In the genomic region with DNA sequence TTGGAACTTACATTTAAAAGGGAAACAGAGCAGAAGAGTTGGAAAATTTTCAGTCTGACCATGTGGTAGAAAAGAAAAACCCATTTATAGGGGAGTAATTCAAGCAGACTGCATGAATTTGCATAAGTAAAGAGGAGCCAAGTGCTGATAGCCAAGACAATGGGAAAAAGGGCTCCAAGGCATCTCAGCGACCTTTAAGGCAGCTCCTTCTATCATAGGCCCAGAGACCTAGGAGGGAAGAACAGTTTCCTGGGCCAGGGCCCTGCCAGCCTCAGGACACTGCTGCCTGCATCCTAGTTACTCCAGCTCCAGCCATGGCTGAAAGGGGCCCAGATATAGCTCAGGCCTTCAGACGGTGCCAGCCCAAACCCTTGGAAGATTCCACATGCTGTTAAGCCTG, we compare ENCODE assay signal across 18 cellular contexts. TPM values are rescaled to one million over a fixed set of nuclear protein-coding genes. Genes with fewer than 3 reads are reported as not detected.
"Had no signal": no experiment of that assay in that cellular context is flagged by ENCODE, and none has a peak within 500 bp of the region (broad histone marks: within the 10 kb centered on the region; RNA-seq: fewer than 3 reads in every experiment).

No MANE protein-coding gene starts in this region.

- H3K36me3 ChIP-seq: ascending aorta, breast epithelium, right atrium auricular region had no signal

- H3K27ac ChIP-seq: ascending aorta, breast epithelium, epithelial cell of prostate, right atrium auricular region, suprapubic skin had no signal

- ATAC-seq: activated CD4-positive, CD25-positive, alpha-beta regulatory T cell treated with anti-CD3 and anti-CD28 coated beads, Interleukin-2, amount 50 U/mL, for 24 hours; activated naive CD8-positive, alpha-beta T cell treated with anti-CD3 and anti-CD28 coated beads, Interleukin-2, amount 50 U/mL, for 24 hours; effector memory CD8-positive, alpha-beta T cell; stimulated activated naive CD8-positive, alpha-beta T cell treated with anti-CD3 and anti-CD28 coated beads, Interleukin-15, Interleukin-2, amounts not matched to agents 100 U/mL and 50 U/mL, for 24 hours had no signal

- H3K4me3 ChIP-seq: ascending aorta, breast epithelium, right atrium auricular region, suprapubic skin had no signal

- DNase-seq: activated CD4-positive, alpha-beta T cell treated with anti-CD3 and anti-CD28 coated beads, Interleukin-2, amount 50 U/mL, for 1 hour; activated CD8-positive, alpha-beta memory T cell treated with anti-CD3 and anti-CD28 coated beads for 24 hours; activated naive CD4-positive, alpha-beta T cell; activated naive CD8-positive, alpha-beta T cell treated with anti-CD3 and anti-CD28 coated beads, Interleukin-2, amount 50 U/mL, for 24 hours; cerebellar nuclear complex; effector memory CD8-positive, alpha-beta T cell; foreskin melanocyte; natural killer cell; small intestine; stimulated activated CD4-positive, alpha-beta T cell treated with anti-CD3 and anti-CD28 coated beads, Interleukin-4, amount 100 ng/mL, for 4 hours; stimulated activated CD8-positive, alpha-beta memory T cell treated with anti-CD3 and anti-CD28 coated beads, Interleukin-4, amount 100 ng/mL, for 48 hours; stimulated activated naive CD8-positive, alpha-beta T cell treated with anti-CD3 and anti-CD28 coated beads, Interleukin-15, Interleukin-2, amounts not matched to agents 100 U/mL and 50 U/mL, for 24 hours had no signal

- H3K27me3 ChIP-seq: ascending aorta, breast epithelium, right atrium auricular region, suprapubic skin had no signal

- H3K9me3 ChIP-seq: ascending aorta, breast epithelium, right atrium auricular region had no signal

RNA-seq across cellular contexts. Expression of a gene that starts 40.0 kb away (rescaled TPM):
- total RNA-seq: natural killer cell had no signal
